In genomic region chr2:47057732-47058012, GRCh38 we compare ENCODE assay signal across 10 cellular contexts.
DNase-seq lines count a peak whose midpoint lies in the region; ATAC-seq and TF ChIP-seq lines count a peak whose summit lies in the region.
"Had no signal": no experiment of that assay in that cellular context is flagged by ENCODE, and none has a peak within 500 bp of the region (broad histone marks: within the 10 kb centered on the region; RNA-seq: fewer than 3 reads in every experiment).

No MANE protein-coding gene starts in this region.

- ATAC-seq in T-helper 17 cell = no peak
- ATAC-seq in HG03139 (IDR thresholded peaks at IDR 0.05; ENCODE audit: unreplicated experiment) = no peak
- ATAC-seq in GM21737 (IDR thresholded peaks at IDR 0.05; ENCODE audit: unreplicated experiment) = no peak

- H3K4me1 Mint-ChIP-seq in CD8-positive, alpha-beta memory T cell = peaks cover 14 to 24% (median 17%) of the 10 kb centered on the region in 3 donors
- H3K4me1 Mint-ChIP-seq in T-helper 17 cell (peaks cover 20% of the 10 kb centered on the region), glutamatergic neuron (ENCODE audit: low read depth, unreplicated experiment) (peaks cover 28% of the 10 kb centered on the region)

- no peak overlapping the region for H3K4me2 ChIP-seq in skeletal muscle satellite cell (ENCODE audit: low read length)

- H3K36me3 Mint-ChIP-seq in CD8-positive, alpha-beta memory T cell = peaks cover 0 to 68% (median 1%) of the 10 kb centered on the region in 3 donors
- H3K36me3 Mint-ChIP-seq in T-helper 17 cell (ENCODE audit: low read depth) = no peaks in the 10 kb centered on the region
- no peaks in the 10 kb centered on the region for H3K36me3 Mint-ChIP-seq in glutamatergic neuron (ENCODE audit: unreplicated experiment)

- no peaks in the 10 kb centered on the region for H3K27me3 ChIP-seq in CD8-positive, alpha-beta memory T cell (ENCODE audit: insufficient read depth, low read length, poor library complexity, severe bottlenecking)
- H3K27me3 ChIP-seq in skeletal muscle satellite cell (ENCODE audit: control insufficient read depth, insufficient read depth, low read length) = no peaks in the 10 kb centered on the region

- peaks cover 11% of the 10 kb centered on the region for H3K36me3 ChIP-seq in CD8-positive, alpha-beta memory T cell (ENCODE audit: insufficient read depth, low read length)
- peaks cover 43% of the 10 kb centered on the region for H3K36me3 ChIP-seq in skeletal muscle satellite cell (ENCODE audit: insufficient read depth, low read length)

- CTCF ChIA-PET in CD8-positive, alpha-beta memory T cell (lab: Charles Lee) = no interaction called here

- H3K9ac ChIP-seq in skeletal muscle satellite cell (ENCODE audit: low read depth, low read length) = peak overlapping the region; percentile 45

- H3K4me1 ChIP-seq in CD8-positive, alpha-beta memory T cell (ENCODE audit: insufficient read depth, low read length) = peaks cover 10% of the 10 kb centered on the region
- peaks cover 47% of the 10 kb centered on the region for H3K4me1 ChIP-seq in skeletal muscle satellite cell (ENCODE audit: control insufficient read depth, insufficient read depth, low read length)

- TF ChIP-seq CTCF in glutamatergic neuron (IDR thresholded peaks at IDR 0.05; ENCODE audit: partially characterized antibody, unreplicated experiment) = no peak

- no peak overlapping the region for H3K4me3 Mint-ChIP-seq in CD8-positive, alpha-beta memory T cell
- peak overlapping the region; percentile 41 for H3K4me3 Mint-ChIP-seq in T-helper 17 cell
- H3K4me3 Mint-ChIP-seq in glutamatergic neuron (ENCODE audit: unreplicated experiment) = peak overlapping the region; percentile 72

- no peak for DNase-seq in CD8-positive, alpha-beta memory T cell
- no peak for DNase-seq in T-helper 17 cell
- no peak for DNase-seq in glutamatergic neuron
- DNase-seq in NCI-H2029 treated with DMSO at 0.1 percent for 48 hours (lab: John Stamatoyannopoulos, UW) = no peak
- DNase-seq in DMS53 treated with DMSO at 0.1 percent for 48 hours (lab: John Stamatoyannopoulos, UW; ENCODE audit: unreplicated experiment) = no peak
- DNase-seq: activated gamma-delta T cell, NCI-H1105 treated with DMSO at 0.1 percent for 48 hours had no signal

- no peak overlapping the region for H3K27ac ChIP-seq in CD8-positive, alpha-beta memory T cell (ENCODE audit: low read depth, low read length)

- H3K9me3 ChIP-seq in CD8-positive, alpha-beta memory T cell (ENCODE audit: low read length) = no peaks in the 10 kb centered on the region
- H3K9me3 ChIP-seq in T-helper 17 cell (ENCODE audit: control insufficient read depth, low read length, poor library complexity, severe bottlenecking) (no peaks in the 10 kb centered on the region), skeletal muscle satellite cell (replicated peaks; ENCODE audit: low read length) (no peaks in the 10 kb centered on the region)

- H3K4me3 ChIP-seq in CD8-positive, alpha-beta memory T cell (ENCODE audit: low read length) = no peak overlapping the region
- H3K4me3 ChIP-seq in skeletal muscle satellite cell (ENCODE audit: low read length) = no peak overlapping the region

- peaks cover 0 to 3% of the 10 kb centered on the region in 2 donors for H3K27me3 Mint-ChIP-seq in CD8-positive, alpha-beta memory T cell
- H3K27me3 Mint-ChIP-seq in T-helper 17 cell = no peaks in the 10 kb centered on the region
- peaks cover 8% of the 10 kb centered on the region for H3K27me3 Mint-ChIP-seq in glutamatergic neuron (ENCODE audit: unreplicated experiment)

- POLR2A ChIA-PET in CD8-positive, alpha-beta memory T cell (lab: Charles Lee) = no interaction called here

- H3K9me3 Mint-ChIP-seq in CD8-positive, alpha-beta memory T cell = no peaks in the 10 kb centered on the region
- peaks cover 1% of the 10 kb centered on the region for H3K9me3 Mint-ChIP-seq in glutamatergic neuron (ENCODE audit: unreplicated experiment)

- H3K27ac Mint-ChIP-seq in CD8-positive, alpha-beta memory T cell = peak overlapping the region in 6 of 8 donors; percentile 79 to 90 (median 82)
- peak overlapping the region; percentile 88 for H3K27ac Mint-ChIP-seq in T-helper 17 cell
- H3K27ac Mint-ChIP-seq in glutamatergic neuron (ENCODE audit: unreplicated experiment) = peak overlapping the region; percentile 97

Comparison
In these comparisons a context has a peak if more than half of its experiments do, and no peak if none do; other contexts are left out.
1. H3K4me3 Mint-ChIP-seq: peak in T-helper 17 cell (single experiment) and glutamatergic neuron (single experiment); none in CD8-positive, alpha-beta memory T cell (0 of 7).
2. Peak in every context shown above with its lines, with median percentiles within 50 percentile points of each other: H3K27ac Mint-ChIP-seq.